ENCODE assay signal across 1 cellular context in genomic region chr12:56377310-56377988, GRCh38.
TF ChIP-seq lines count a peak whose summit lies in the region.

No MANE protein-coding gene starts in this region.

TF ChIP-seq in K562, 482 proteins besides CTCF, POLR2A, EP300 and RAD21 (continued from another document and continues in another):
- no peak for TF ChIP-seq PBX2 (CRISPR knock-in tag; IDR thresholded peaks at IDR 0.05; ENCODE audit: low read depth)
- TF ChIP-seq PBX2 (tag; conservative IDR thresholded peaks at IDR 0.05; ENCODE audit: low read depth), result no peak
- no peak for TF ChIP-seq RBM15 (IDR thresholded peaks at IDR 0.05; ENCODE audit: insufficient read depth, low read length)
- no peak for TF ChIP-seq ZNF140 (CRISPR knock-in tag; IDR thresholded peaks at IDR 0.05)
- no peak for TF ChIP-seq IFI16 (CRISPR knock-in tag; IDR thresholded peaks at IDR 0.05)
- peak; percentile 87; the same call in 1 of the 2 replicates for TF ChIP-seq ZBTB7A (IDR thresholded peaks at IDR 0.05; ENCODE audit: borderline replicate concordance, control insufficient read depth, low read depth, low read length)
- TF ChIP-seq ZNF398 (CRISPR knock-in tag; IDR thresholded peaks at IDR 0.05), result no peak
- no peak for TF ChIP-seq CBX2 (IDR thresholded peaks at IDR 0.05; ENCODE audit: insufficient read depth, low read length, poor library complexity, severe bottlenecking)
- no peak for TF ChIP-seq FOXJ2 (tag; IDR thresholded peaks at IDR 0.05)
- no peak for TF ChIP-seq PCBP1 (IDR thresholded peaks at IDR 0.05; ENCODE audit: low read depth, low read length, poor library complexity, severe bottlenecking)
- peak; percentile 85 for TF ChIP-seq JUND (IDR thresholded peaks at IDR 0.05; ENCODE audit: borderline replicate concordance, low read depth, low read length)
- TF ChIP-seq JUND (tag; IDR thresholded peaks at IDR 0.05; ENCODE audit: borderline replicate concordance, low read depth, low read length), result peak; percentile 81; the same call in 2 of the 3 replicates
- TF ChIP-seq ZNF583 (CRISPR knock-in tag; IDR thresholded peaks at IDR 0.05), result no peak
- TF ChIP-seq HIVEP1 (CRISPR knock-in tag; IDR thresholded peaks at IDR 0.05), result no peak
- TF ChIP-seq PHF8 (IDR thresholded peaks at IDR 0.05; ENCODE audit: borderline replicate concordance, low read length), result no peak
- 0 out of 2 replicates have a peak, but pooled peaks have one; percentile 3 for TF ChIP-seq HINFP (tag; conservative IDR thresholded peaks at IDR 0.05; ENCODE audit: low read depth)
- no peak for TF ChIP-seq PREB (CRISPR knock-in tag; IDR thresholded peaks at IDR 0.05)
- TF ChIP-seq ZNF764 (CRISPR knock-in tag; IDR thresholded peaks at IDR 0.05; ENCODE audit: low read depth), result peak; percentile 67; the same call in 1 of the 2 replicates
- TF ChIP-seq, protein P1, sequence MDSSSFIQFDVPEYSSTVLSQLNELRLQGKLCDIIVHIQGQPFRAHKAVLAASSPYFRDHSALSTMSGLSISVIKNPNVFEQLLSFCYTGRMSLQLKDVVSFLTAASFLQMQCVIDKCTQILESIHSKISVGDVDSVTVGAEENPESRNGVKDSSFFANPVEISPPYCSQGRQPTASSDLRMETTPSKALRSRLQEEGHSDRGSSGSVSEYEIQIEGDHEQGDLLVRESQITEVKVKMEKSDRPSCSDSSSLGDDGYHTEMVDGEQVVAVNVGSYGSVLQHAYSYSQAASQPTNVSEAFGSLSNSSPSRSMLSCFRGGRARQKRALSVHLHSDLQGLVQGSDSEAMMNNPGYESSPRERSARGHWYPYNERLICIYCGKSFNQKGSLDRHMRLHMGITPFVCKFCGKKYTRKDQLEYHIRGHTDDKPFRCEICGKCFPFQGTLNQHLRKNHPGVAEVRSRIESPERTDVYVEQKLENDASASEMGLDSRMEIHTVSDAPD (CRISPR knock-in tag; IDR thresholded peaks at IDR 0.05), result no peak
- TF ChIP-seq, protein P2, sequence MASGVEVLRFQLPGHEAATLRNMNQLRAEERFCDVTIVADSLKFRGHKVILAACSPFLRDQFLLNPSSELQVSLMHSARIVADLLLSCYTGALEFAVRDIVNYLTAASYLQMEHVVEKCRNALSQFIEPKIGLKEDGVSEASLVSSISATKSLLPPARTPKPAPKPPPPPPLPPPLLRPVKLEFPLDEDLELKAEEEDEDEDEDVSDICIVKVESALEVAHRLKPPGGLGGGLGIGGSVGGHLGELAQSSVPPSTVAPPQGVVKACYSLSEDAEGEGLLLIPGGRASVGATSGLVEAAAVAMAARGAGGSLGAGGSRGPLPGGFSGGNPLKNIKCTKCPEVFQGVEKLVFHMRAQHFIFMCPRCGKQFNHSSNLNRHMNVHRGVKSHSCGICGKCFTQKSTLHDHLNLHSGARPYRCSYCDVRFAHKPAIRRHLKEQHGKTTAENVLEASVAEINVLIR (CRISPR knock-in tag; IDR thresholded peaks at IDR 0.05), result no peak
- TF ChIP-seq ELF2 (CRISPR knock-in tag; IDR thresholded peaks at IDR 0.05), result no peak
- TF ChIP-seq GABPB2 (CRISPR knock-in tag; conservative IDR thresholded peaks at IDR 0.05), result no peak
- TF ChIP-seq NFRKB (IDR thresholded peaks at IDR 0.05; ENCODE audit: low read depth), result peak; percentile 67; the same call in 1 of the 2 replicates
- no peak for TF ChIP-seq MXI1 (IDR thresholded peaks at IDR 0.05; ENCODE audit: low read depth, low read length)
- TF ChIP-seq ZNF184 (CRISPR knock-in tag; IDR thresholded peaks at IDR 0.05), result no peak
- peak; percentile 28; the same call in 1 of the 2 replicates for TF ChIP-seq FOXM1 (IDR thresholded peaks at IDR 0.05; ENCODE audit: low read depth)
- no peak for TF ChIP-seq FOXM1 (CRISPR knock-in tag; IDR thresholded peaks at IDR 0.05; ENCODE audit: low read depth)
- no peak for TF ChIP-seq KLF1 (tag; IDR thresholded peaks at IDR 0.05)
- TF ChIP-seq E2F3 (CRISPR knock-in tag; IDR thresholded peaks at IDR 0.05), result no peak
- TF ChIP-seq, protein P3, sequence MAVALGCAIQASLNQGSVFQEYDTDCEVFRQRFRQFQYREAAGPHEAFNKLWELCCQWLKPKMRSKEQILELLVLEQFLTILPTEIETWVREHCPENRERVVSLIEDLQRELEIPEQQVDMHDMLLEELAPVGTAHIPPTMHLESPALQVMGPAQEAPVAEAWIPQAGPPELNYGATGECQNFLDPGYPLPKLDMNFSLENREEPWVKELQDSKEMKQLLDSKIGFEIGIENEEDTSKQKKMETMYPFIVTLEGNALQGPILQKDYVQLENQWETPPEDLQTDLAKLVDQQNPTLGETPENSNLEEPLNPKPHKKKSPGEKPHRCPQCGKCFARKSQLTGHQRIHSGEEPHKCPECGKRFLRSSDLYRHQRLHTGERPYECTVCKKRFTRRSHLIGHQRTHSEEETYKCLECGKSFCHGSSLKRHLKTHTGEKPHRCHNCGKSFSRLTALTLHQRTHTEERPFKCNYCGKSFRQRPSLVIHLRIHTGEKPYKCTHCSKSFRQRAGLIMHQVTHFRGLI (CRISPR knock-in tag; IDR thresholded peaks at IDR 0.05), result no peak
- TF ChIP-seq ZNF277 (CRISPR knock-in tag; IDR thresholded peaks at IDR 0.05; ENCODE audit: borderline replicate concordance), result no peak
- TF ChIP-seq, protein P4, sequence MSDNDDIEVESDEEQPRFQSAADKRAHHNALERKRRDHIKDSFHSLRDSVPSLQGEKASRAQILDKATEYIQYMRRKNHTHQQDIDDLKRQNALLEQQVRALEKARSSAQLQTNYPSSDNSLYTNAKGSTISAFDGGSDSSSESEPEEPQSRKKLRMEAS (CRISPR knock-in tag; IDR thresholded peaks at IDR 0.05), result no peak; the same call in 1 of the 2 replicates
- peak; percentile 84 for TF ChIP-seq ZNF592 (IDR thresholded peaks at IDR 0.05)
- no peak for TF ChIP-seq ZNF431 (CRISPR knock-in tag; IDR thresholded peaks at IDR 0.05)
- TF ChIP-seq FOXA3 (CRISPR knock-in tag; conservative IDR thresholded peaks at IDR 0.05 in 1 of 2, IDR thresholded peaks at IDR 0.05 in 1 of 2), result no peak
- TF ChIP-seq ZBTB26 (CRISPR knock-in tag; IDR thresholded peaks at IDR 0.05), result no peak
- no peak for TF ChIP-seq ETS2 (tag; IDR thresholded peaks at IDR 0.05; ENCODE audit: borderline replicate concordance, poor library complexity, severe bottlenecking)
- no peak for TF ChIP-seq MTA1 (IDR thresholded peaks at IDR 0.05; ENCODE audit: borderline replicate concordance)
- no peak for TF ChIP-seq KAT2B (IDR thresholded peaks at IDR 0.05; ENCODE audit: low read depth, low read length)
